ENCODE assay signal across 24 cellular contexts in the genomic region with DNA sequence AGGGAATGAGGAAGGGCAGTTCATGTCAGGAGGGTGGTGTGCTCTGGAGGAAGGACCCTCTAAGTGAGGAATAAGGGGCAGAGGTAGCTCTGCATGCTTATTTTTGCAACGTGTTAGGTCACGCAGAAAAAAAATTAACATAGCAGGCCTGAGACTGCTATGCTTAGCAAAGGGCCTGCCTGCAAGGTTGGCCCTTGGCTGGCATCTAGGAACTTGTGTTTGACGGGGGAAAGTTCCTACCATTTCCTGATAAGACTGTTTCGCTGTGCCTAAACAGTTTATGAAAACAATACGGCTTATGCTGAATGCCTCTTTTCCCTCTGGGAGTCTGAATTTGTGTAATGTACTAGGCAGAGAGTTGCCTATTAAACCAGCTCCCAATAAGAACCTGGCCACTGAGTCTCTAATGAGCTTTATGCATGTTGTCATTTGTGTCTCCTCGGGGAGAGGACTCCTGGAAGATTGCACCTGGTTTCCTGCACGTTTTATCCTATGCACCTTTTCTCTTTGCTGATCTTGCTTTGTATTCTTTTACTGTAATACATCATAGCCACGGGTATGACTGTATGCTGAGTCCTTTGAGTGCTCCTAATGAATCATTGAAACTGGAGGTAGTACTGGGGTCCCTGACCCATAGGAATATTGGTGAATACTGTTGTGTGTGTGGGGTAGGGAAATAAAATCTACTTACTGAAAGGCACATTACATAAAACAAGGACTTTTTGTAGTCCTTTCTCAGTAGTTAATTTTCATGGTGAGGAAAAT.
DNase-seq lines count a peak whose midpoint lies in the region; ATAC-seq, FAIRE-seq and TF ChIP-seq lines count a peak whose summit lies in the region.
"Had no signal": no experiment of that assay in that cellular context is flagged by ENCODE, and none has a peak within 500 bp of the region (broad histone marks: within the 10 kb centered on the region; RNA-seq: fewer than 3 reads in every experiment).

No MANE protein-coding gene starts in this region.

- no peak for TF ChIP-seq EP300 in HepG2 (IDR thresholded peaks at IDR 0.05; ENCODE audit: low read depth in 2 of 2, low read length in 2 of 2)
- no peak for TF ChIP-seq EP300 in HepG2 (CRISPR knock-in tag; IDR thresholded peaks at IDR 0.05; ENCODE audit: borderline replicate concordance)

- no peak overlapping the region for H2AFZ ChIP-seq in HepG2 (ENCODE audit: low read length)
- H2AFZ ChIP-seq in astrocyte (ENCODE audit: low read depth, low read length) = no peak overlapping the region
- no peak overlapping the region for H2AFZ ChIP-seq in PC-9

- H3K27me3 ChIP-seq in HepG2 (ENCODE audit: control insufficient read depth in 1 of 2, insufficient read depth in 2 of 2, low read length in 2 of 2) (no peaks in the 10 kb centered on the region), right lobe of liver (no peaks in the 10 kb centered on the region), astrocyte (ENCODE audit: insufficient read depth, low read length) (no peaks in the 10 kb centered on the region), layer of hippocampus (ENCODE audit: control insufficient read depth, insufficient read depth, low read length) (no peaks in the 10 kb centered on the region), PC-9 (ENCODE audit: insufficient read depth, low read depth) (no peaks in the 10 kb centered on the region)

- FAIRE-seq in HepG2 (lab: Jason Lieb, UNC) (no peak), astrocyte (lab: Jason Lieb, UNC) (no peak)
- FAIRE-seq: keratinocyte, TTC549 had no signal

- ATAC-seq in HepG2 (no peak), right lobe of liver (no peak), GM19467 (IDR thresholded peaks at IDR 0.05; ENCODE audit: unreplicated experiment) (no peak)
- no peak for ATAC-seq in activated CD4-positive, alpha-beta T cell treated with anti-CD3 and anti-CD28 coated beads for 36 hours

- H3K27me3 Mint-ChIP-seq in astrocyte (ENCODE audit: low read depth, unreplicated experiment) = no peaks in the 10 kb centered on the region
- no peaks in the 10 kb centered on the region for H3K27me3 Mint-ChIP-seq in activated CD4-positive, alpha-beta T cell treated with anti-CD3 and anti-CD28 coated beads for 36 hours
- H3K27me3 Mint-ChIP-seq: type B pancreatic cell had no signal

- H3F3A ChIP-seq in PC-9 (ENCODE audit: insufficient read depth, low read depth) = peaks cover 13% of the 10 kb centered on the region

- intact Hi-C loops in HepG2 (cut with micrococcal nuclease; ENCODE audit: unreplicated experiment) (no loop called here), right lobe of liver (cut with DNase I) (no loop called here), PC-9 (cut with micrococcal nuclease; ENCODE audit: unreplicated experiment) (no loop called here)
- intact Hi-C loops in activated CD4-positive, alpha-beta T cell treated with anti-CD3 and anti-CD28 coated beads for 36 hours (cut with DNase I, micrococcal nuclease) = no loop called here

- no peaks in the 10 kb centered on the region for H3K9me3 ChIP-seq in HepG2 (ENCODE audit: low read length)
- H3K9me3 ChIP-seq in right lobe of liver = no peaks in the 10 kb centered on the region
- no peaks in the 10 kb centered on the region for H3K9me3 ChIP-seq in astrocyte (ENCODE audit: insufficient read depth, low read depth, low read length)
- H3K9me3 ChIP-seq in PC-9 (ENCODE audit: insufficient read depth, low read depth) = no peaks in the 10 kb centered on the region

- peak overlapping the region; percentile 13 for H3K27ac Mint-ChIP-seq in astrocyte (ENCODE audit: unreplicated experiment)
- no peak overlapping the region for H3K27ac Mint-ChIP-seq in activated CD4-positive, alpha-beta T cell treated with anti-CD3 and anti-CD28 coated beads for 36 hours
- H3K27ac Mint-ChIP-seq: stimulated activated naive CD8-positive, alpha-beta T cell treated with anti-CD3 and anti-CD28 coated beads, Interleukin-15, Interleukin-2, amounts not matched to agents 100 ng/mL and 50 ng/mL, for 24 hours; type B pancreatic cell had no signal

- H4K20me1 ChIP-seq in HepG2 (ENCODE audit: insufficient read depth, low read length) (no peaks in the 10 kb centered on the region), astrocyte (ENCODE audit: insufficient read depth, low read length) (no peaks in the 10 kb centered on the region), PC-9 (ENCODE audit: insufficient read depth) (no peaks in the 10 kb centered on the region)

- no peak overlapping the region for H3K9ac ChIP-seq in HepG2 (ENCODE audit: insufficient read depth, low read depth, low read length)
- no peak overlapping the region for H3K9ac ChIP-seq in astrocyte (ENCODE audit: low read length)

- WGBS in HepG2 (ENCODE audit: low lambda C conversion rate) = 96% methylated on average over 8 of the region's 8 CpGs
- WGBS in right lobe of liver (ENCODE audit: insufficient coverage, low coverage, low lambda C conversion rate, missing lambda C conversion rate) = 65% methylated on average over 5 of the region's 8 CpGs

- no peak overlapping the region for H3K4me2 ChIP-seq in HepG2 (ENCODE audit: low read depth, low read length)
- H3K4me2 ChIP-seq in astrocyte (ENCODE audit: low read length) = peak overlapping the region; percentile 45
- H3K4me2 ChIP-seq in PC-9 = no peak overlapping the region

- no peaks in the 10 kb centered on the region for H3K9me3 Mint-ChIP-seq in astrocyte (ENCODE audit: unreplicated experiment)
- no peaks in the 10 kb centered on the region for H3K9me3 Mint-ChIP-seq in activated CD4-positive, alpha-beta T cell treated with anti-CD3 and anti-CD28 coated beads for 36 hours (ENCODE audit: low read depth)
- H3K9me3 Mint-ChIP-seq: stimulated activated naive CD8-positive, alpha-beta T cell treated with anti-CD3 and anti-CD28 coated beads, Interleukin-15, Interleukin-2, amounts not matched to agents 100 ng/mL and 50 ng/mL, for 24 hours; type B pancreatic cell had no signal

- H3K4me1 ChIP-seq in HepG2 (ENCODE audit: insufficient read depth, low read length) (peaks cover 19% of the 10 kb centered on the region), right lobe of liver (no peaks in the 10 kb centered on the region), astrocyte (ENCODE audit: insufficient read depth, low read length) (peaks cover 36% of the 10 kb centered on the region), PC-9 (replicated peaks; ENCODE audit: insufficient read depth) (peaks cover 14% of the 10 kb centered on the region)

- H3K36me3 ChIP-seq in HepG2 (replicated peaks in 1 of 2; ENCODE audit: control insufficient read depth in 1 of 2, insufficient read depth in 2 of 2, low read length in 2 of 2) = peaks cover 32 to 76% of the 10 kb centered on the region in 2 experiments
- H3K36me3 ChIP-seq in right lobe of liver = no peaks in the 10 kb centered on the region
- H3K36me3 ChIP-seq in astrocyte (ENCODE audit: insufficient read depth, low read length) = no peaks in the 10 kb centered on the region
- H3K36me3 ChIP-seq in PC-9 (ENCODE audit: low read depth) = no peaks in the 10 kb centered on the region

- H3K4me3 ChIP-seq in HepG2 (replicated peaks in 1 of 3; ENCODE audit: insufficient read depth in 1 of 3, low read depth in 2 of 3, low read length in 3 of 3) (no peak overlapping the region), right lobe of liver (no peak overlapping the region), astrocyte (ENCODE audit: insufficient read depth, low read depth, low read length) (no peak overlapping the region), PC-9 (no peak overlapping the region)

- TF ChIP-seq CTCF in HepG2 (CRISPR knock-in tag; IDR thresholded peaks at IDR 0.05) (no peak), right lobe of liver (IDR thresholded peaks at IDR 0.05) (no peak), astrocyte (IDR thresholded peaks at IDR 0.05; ENCODE audit: insufficient read depth, low read depth, low read length) (no peak), PC-9 (conservative IDR thresholded peaks at IDR 0.05) (no peak)

- DNase-seq in HepG2 (ENCODE audit: low spot score) (no peak), right lobe of liver (no peak), astrocyte (ENCODE audit: low read depth) (peak; percentile 49), superior temporal gyrus (ENCODE audit: extremely low spot score) (no peak), PC-9 (no peak)
- no peak for DNase-seq in activated CD4-positive, alpha-beta T cell treated with anti-CD3 and anti-CD28 coated beads for 36 hours
- DNase-seq: activated CD4-positive, alpha-beta T cell treated with anti-CD3 and anti-CD28 coated beads for 4 hours; activated naive CD4-positive, alpha-beta T cell treated with Interleukin-2 at 50 U/mL for 16 hours; activated T-cell treated with anti-CD3 and anti-CD28 coated beads, Interleukin-2, amount 50 U/mL, for 48 hours; amniotic stem cell; foreskin melanocyte; mammary epithelial cell; NCI-H2227 treated with DMSO at 0.1 percent for 48 hours; NCI-H748 treated with DMSO at 0.1 percent for 48 hours; nucleus accumbens; SHP77; stimulated activated CD4-positive, alpha-beta T cell treated with anti-CD3 and anti-CD28 coated beads, Interleukin-4, amount 100 ng/mL, for 4 hours; T-helper 1 cell had no signal

- H3K36me3 Mint-ChIP-seq in astrocyte (ENCODE audit: low read depth, unreplicated experiment) = no peaks in the 10 kb centered on the region
- H3K36me3 Mint-ChIP-seq in activated CD4-positive, alpha-beta T cell treated with anti-CD3 and anti-CD28 coated beads for 36 hours (ENCODE audit: low read depth) = no peaks in the 10 kb centered on the region

- H3K4me1 Mint-ChIP-seq in astrocyte (ENCODE audit: low read depth, unreplicated experiment) = peaks cover 69% of the 10 kb centered on the region
- no peaks in the 10 kb centered on the region for H3K4me1 Mint-ChIP-seq in activated CD4-positive, alpha-beta T cell treated with anti-CD3 and anti-CD28 coated beads for 36 hours

- TF ChIP-seq RAD21 in HepG2 (CRISPR knock-in tag; IDR thresholded peaks at IDR 0.05) = no peak

- CTCF ChIA-PET in HepG2 (lab: Yijun Ruan, JAX; ENCODE audit: low intra/inter-chr PET ratio, low total read pairs) = no interaction called here
- CTCF ChIA-PET in activated CD4-positive, alpha-beta T cell treated with anti-CD3 and anti-CD28 coated beads for 36 hours (lab: Charles Lee) = interaction anchor here (0.7 to 1.4 kb wide), 3 partner anchors 86 to 522 kb away, joined by 3 read pairs; no protein-coding TSS in a partner anchor
- CTCF ChIA-PET in PC-9 (lab: Charles Lee) = no interaction called here

- H3K4me3 Mint-ChIP-seq in astrocyte (ENCODE audit: unreplicated experiment) = no peak overlapping the region
- no peak overlapping the region for H3K4me3 Mint-ChIP-seq in activated CD4-positive, alpha-beta T cell treated with anti-CD3 and anti-CD28 coated beads for 36 hours
- H3K4me3 Mint-ChIP-seq: stimulated activated naive CD8-positive, alpha-beta T cell treated with anti-CD3 and anti-CD28 coated beads, Interleukin-15, Interleukin-2, amounts not matched to agents 100 ng/mL and 50 ng/mL, for 24 hours; type B pancreatic cell had no signal

- TF ChIP-seq POLR2A in HepG2 (IDR thresholded peaks at IDR 0.05; ENCODE audit: insufficient read depth in 1 of 2, low read depth in 2 of 2, low read length in 2 of 2) (no peak), right lobe of liver (IDR thresholded peaks at IDR 0.05) (no peak)

- POLR2A ChIA-PET in HepG2 (lab: Yijun Ruan, JAX) = no interaction called here
- POLR2A ChIA-PET in activated CD4-positive, alpha-beta T cell treated with anti-CD3 and anti-CD28 coated beads for 36 hours (lab: Charles Lee) = no interaction called here
- POLR2A ChIA-PET in PC-9 (lab: Charles Lee; ENCODE audit: unreplicated experiment) = no interaction called here

- H3K27ac ChIP-seq in HepG2 (ENCODE audit: extremely low read length, insufficient read depth, low read length) (no peak overlapping the region), right lobe of liver (no peak overlapping the region), astrocyte (ENCODE audit: low read depth, low read length) (peak overlapping the region; percentile 84), layer of hippocampus (ENCODE audit: low read depth, low read length) (peak overlapping the region; percentile 43), PC-9 (no peak overlapping the region)

- in situ Hi-C loops in HepG2 (cut with HindIII; ENCODE audit: extremely low pct_ligation_motif_present, low pct_unique_long_range_greater_than_20kb) = no loop called here

- H3K79me2 ChIP-seq in HepG2 (ENCODE audit: insufficient read depth, low read length) (no peaks in the 10 kb centered on the region), astrocyte (ENCODE audit: insufficient read depth, low read length) (no peaks in the 10 kb centered on the region), PC-9 (ENCODE audit: low read depth) (peaks cover 15% of the 10 kb centered on the region; the same call in 1 of the 2 replicates)

- no peaks in the 10 kb centered on the region for H3K9me2 ChIP-seq in PC-9 (ENCODE audit: insufficient read depth)

- BruUV-seq in HepG2 (replicated peaks; lab: Mats Ljungman, UMichigan) = no TSS peak
- no TSS peak for BruUV-seq in PC-9 (replicated peaks; lab: Mats Ljungman, UMichigan)

Comparison
In these comparisons a context has a peak if more than half of its experiments do, and no peak if none do; other contexts are left out.
1. H3K27ac ChIP-seq: peak in astrocyte (single experiment) and layer of hippocampus (single experiment); none in HepG2 (single experiment), right lobe of liver (0 of 3) and PC-9 (single experiment).